In the genomic region with DNA sequence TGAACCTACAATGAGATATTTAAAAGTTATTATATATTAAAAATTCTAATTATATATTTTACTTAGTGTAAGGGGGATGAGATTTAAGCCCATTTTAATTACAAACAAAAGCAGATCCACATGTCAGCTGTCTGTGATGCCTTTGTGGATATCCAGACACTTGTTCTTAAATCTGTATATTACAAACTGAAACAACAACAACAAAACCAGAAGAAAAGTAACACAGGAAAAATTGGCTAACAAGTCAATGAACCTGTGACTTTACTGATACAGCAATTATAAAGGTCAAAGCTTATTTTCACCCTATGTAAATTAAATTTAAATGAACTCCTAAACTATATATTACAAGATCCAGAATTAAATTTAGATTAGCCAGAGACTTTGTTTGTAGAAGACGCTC, we compare ENCODE assay signal across 40 cellular contexts.
"Had no signal": no experiment of that assay in that cellular context is flagged by ENCODE, and none has a peak within 500 bp of the region (broad histone marks: within the 10 kb centered on the region; RNA-seq: fewer than 3 reads in every experiment).

No MANE protein-coding gene starts in this region.

- H3K4me3 Mint-ChIP-seq: activated naive CD4-positive, alpha-beta T cell treated with anti-CD3 and anti-CD28 coated beads for 36 hours; activated naive CD4-positive, alpha-beta T cell treated with anti-CD3 and anti-CD28 coated beads, Interleukin-2, amount 10 ng/mL, durations not matched to agents 7 days and 5 days; activated naive CD4-positive, alpha-beta T cell treated with anti-CD3 and anti-CD28 coated beads, Interleukin-2, amount 50 U/mL, for 24 hours; activated naive CD8-positive, alpha-beta T cell; activated naive CD8-positive, alpha-beta T cell treated with anti-CD3 and anti-CD28 coated beads for 36 hours; activated naive CD8-positive, alpha-beta T cell treated with anti-CD3 and anti-CD28 coated beads, Interleukin-2, amount 10 ng/mL, durations not matched to agents 7 days and 5 days; activated naive CD8-positive, alpha-beta T cell treated with anti-CD3 and anti-CD28 coated beads, Interleukin-2, amount 50 U/mL, for 24 hours; activated T-cell treated with anti-CD3 and anti-CD28 coated beads, Interleukin-2, amount 50 U/mL, for 24 hours; activated T-cell treated with anti-CD3 and anti-CD28 coated beads, Interleukin-2, amount 50 U/mL, for 4 hours; activated T-cell treated with anti-CD3 and anti-CD28 coated beads, Interleukin-2, amount 50 U/mL, for 72 hours; activated T-helper 1 cell treated with anti-CD3 and anti-CD28 coated beads, Interleukin-12 subunit alpha, Interleukin-12 subunit beta, Interleukin-2, Interleukin-4 antibody, amounts not matched to agents 30 ng/mL and 10 ng/mL and 1 ng/mL, durations not matched to agents 14 hours and 24 hours and 36 hours; activated T-helper 17 cell treated with anti-CD3 and anti-CD28 coated beads, Interleukin-2, amount 50 U/mL, for 72 hours; brain; central memory CD8-positive, alpha-beta T cell had no signal

- H3K27ac Mint-ChIP-seq: activated naive CD4-positive, alpha-beta T cell treated with anti-CD3 and anti-CD28 coated beads for 36 hours; activated naive CD4-positive, alpha-beta T cell treated with anti-CD3 and anti-CD28 coated beads, Interleukin-2, amount 10 ng/mL, durations not matched to agents 7 days and 5 days; activated naive CD4-positive, alpha-beta T cell treated with anti-CD3 and anti-CD28 coated beads, Interleukin-2, amount 50 U/mL, for 24 hours; activated naive CD4-positive, alpha-beta T cell treated with anti-CD3 and anti-CD28 coated beads, Interleukin-2, amount 50 U/mL, for 72 hours; activated naive CD8-positive, alpha-beta T cell; activated naive CD8-positive, alpha-beta T cell treated with anti-CD3 and anti-CD28 coated beads for 36 hours; activated naive CD8-positive, alpha-beta T cell treated with anti-CD3 and anti-CD28 coated beads, Interleukin-2, amount 10 ng/mL, durations not matched to agents 7 days and 5 days; activated naive CD8-positive, alpha-beta T cell treated with anti-CD3 and anti-CD28 coated beads, Interleukin-2, amount 50 U/mL, for 24 hours; activated T-cell treated with anti-CD3 and anti-CD28 coated beads, Interleukin-2, amount 50 U/mL, for 24 hours; activated T-cell treated with anti-CD3 and anti-CD28 coated beads, Interleukin-2, amount 50 U/mL, for 72 hours; activated T-helper 1 cell treated with anti-CD3 and anti-CD28 coated beads, Interleukin-12 subunit alpha, Interleukin-12 subunit beta, Interleukin-2, Interleukin-4 antibody, amounts not matched to agents 30 ng/mL and 10 ng/mL and 1 ng/mL, durations not matched to agents 14 hours and 24 hours and 36 hours; activated T-helper 17 cell treated with anti-CD3 and anti-CD28 coated beads, Interleukin-2, amount 50 U/mL, for 72 hours; activated T-helper 2 cell treated with anti-CD3 and anti-CD28 coated beads, Interferon-gamma antibody, Interleukin-2, Interleukin-4, amounts not matched to agents 10 μg/mL and 5 μg/mL and 100 μg/mL, durations not matched to agents 14 hours and 24 hours and 36 hours; brain had no signal

- H3K4me1 ChIP-seq: adrenal gland, ascending aorta had no signal

- H3K4me3 ChIP-seq: adrenal gland, ascending aorta, body of pancreas, cardiac muscle cell had no signal

- H3K27me3 Mint-ChIP-seq: activated naive CD4-positive, alpha-beta T cell treated with anti-CD3 and anti-CD28 coated beads, Interleukin-2, amount 10 ng/mL, durations not matched to agents 7 days and 5 days; activated naive CD4-positive, alpha-beta T cell treated with anti-CD3 and anti-CD28 coated beads, Interleukin-2, amount 50 U/mL, for 24 hours; activated naive CD8-positive, alpha-beta T cell; activated naive CD8-positive, alpha-beta T cell treated with anti-CD3 and anti-CD28 coated beads for 36 hours; activated naive CD8-positive, alpha-beta T cell treated with anti-CD3 and anti-CD28 coated beads, Interleukin-2, amount 10 ng/mL, durations not matched to agents 7 days and 5 days; activated naive CD8-positive, alpha-beta T cell treated with anti-CD3 and anti-CD28 coated beads, Interleukin-2, amount 50 U/mL, for 24 hours; activated T-cell treated with anti-CD3 and anti-CD28 coated beads, Interleukin-2, amount 50 U/mL, for 24 hours; activated T-helper 17 cell treated with anti-CD3 and anti-CD28 coated beads, Interleukin-2, amount 50 U/mL, for 72 hours; brain; central memory CD8-positive, alpha-beta T cell had no signal

- FAIRE-seq: astrocyte, bronchial epithelial cell had no signal

- H3K9me3 ChIP-seq: adrenal gland, body of pancreas had no signal

- DNase-seq: activated effector memory CD4-positive, alpha-beta T cell treated with anti-CD3 and anti-CD28 coated beads, Interleukin-2, amount 50 U/mL, for 16 hours; activated effector memory CD4-positive, alpha-beta T cell treated with Interleukin-2 at 50 U/mL for 16 hours; activated gamma-delta T cell; activated gamma-delta T cell treated with Interleukin-2 at 50 U/mL for 16 hours; activated naive CD4-positive, alpha-beta T cell; activated naive CD4-positive, alpha-beta T cell treated with anti-CD3 and anti-CD28 coated beads for 36 hours; activated naive CD4-positive, alpha-beta T cell treated with anti-CD3 and anti-CD28 coated beads, Interleukin-2, amount 10 ng/mL, durations not matched to agents 7 days and 5 days; activated naive CD4-positive, alpha-beta T cell treated with anti-CD3 and anti-CD28 coated beads, Interleukin-2, amount 50 U/mL, for 16 hours; activated naive CD4-positive, alpha-beta T cell treated with Interleukin-2 at 50 U/mL for 16 hours; activated naive CD8-positive, alpha-beta T cell treated with anti-CD3 and anti-CD28 coated beads for 36 hours; activated naive CD8-positive, alpha-beta T cell treated with anti-CD3 and anti-CD28 coated beads, Interleukin-2, amount 10 ng/mL, durations not matched to agents 7 days and 5 days; activated naive CD8-positive, alpha-beta T cell treated with anti-CD3 and anti-CD28 coated beads, Interleukin-2, amount 50 U/mL, for 24 hours; activated T-cell treated with anti-CD3 and anti-CD28 coated beads for 4 hours; activated T-cell treated with anti-CD3 and anti-CD28 coated beads, Interleukin-2, amount 50 U/mL, for 1 hour; activated T-cell treated with anti-CD3 and anti-CD28 coated beads, Interleukin-2, amount 50 U/mL, for 24 hours; activated T-cell treated with anti-CD3 and anti-CD28 coated beads, Interleukin-2, amount 50 U/mL, for 4 hours; activated T-cell treated with anti-CD3 and anti-CD28 coated beads, Interleukin-2, amount 50 U/mL, for 48 hours; activated T-cell treated with anti-CD3 and anti-CD28 coated beads, Interleukin-2, amount 50 U/mL, for 72 hours; adrenal gland; amniotic stem cell; amygdala; anterior cingulate cortex; aorta; body of pancreas; brain microvascular endothelial cell; caudate nucleus; central memory CD4-positive, alpha-beta T cell; cerebellar nuclear complex had no signal

- ATAC-seq: activated naive CD4-positive, alpha-beta T cell treated with anti-CD3 and anti-CD28 coated beads, Interleukin-2, amount 50 U/mL, for 72 hours; activated naive CD8-positive, alpha-beta T cell treated with anti-CD3 and anti-CD28 coated beads, Interleukin-2, amount 50 U/mL, for 24 hours; activated T-cell treated with anti-CD3 and anti-CD28 coated beads, Interleukin-2, amount 50 U/mL, for 4 hours; activated T-cell treated with anti-CD3 and anti-CD28 coated beads, Interleukin-2, amount 50 U/mL, for 72 hours; activated T-helper 17 cell treated with anti-CD3 and anti-CD28 coated beads, Interleukin-2, amount 50 U/mL, for 72 hours; body of pancreas had no signal

- H3K9me3 Mint-ChIP-seq: activated naive CD4-positive, alpha-beta T cell treated with anti-CD3 and anti-CD28 coated beads, Interleukin-2, amount 10 ng/mL, durations not matched to agents 7 days and 5 days; activated naive CD8-positive, alpha-beta T cell treated with anti-CD3 and anti-CD28 coated beads, Interleukin-2, amount 10 ng/mL, durations not matched to agents 7 days and 5 days; activated T-cell treated with anti-CD3 and anti-CD28 coated beads, Interleukin-2, amount 50 U/mL, for 24 hours; activated T-cell treated with anti-CD3 and anti-CD28 coated beads, Interleukin-2, amount 50 U/mL, for 4 hours; activated T-helper 1 cell treated with anti-CD3 and anti-CD28 coated beads, Interleukin-12 subunit alpha, Interleukin-12 subunit beta, Interleukin-2, Interleukin-4 antibody, amounts not matched to agents 30 ng/mL and 10 ng/mL and 1 ng/mL, durations not matched to agents 14 hours and 24 hours and 36 hours; activated T-helper 17 cell treated with anti-CD3 and anti-CD28 coated beads, Interleukin-2, amount 50 U/mL, for 72 hours; central memory CD8-positive, alpha-beta T cell had no signal

- H3K27ac ChIP-seq: adrenal gland, ascending aorta, body of pancreas, brain microvascular endothelial cell, cardiac muscle cell had no signal

- H3K27me3 ChIP-seq: adrenal gland, ascending aorta, body of pancreas, brain microvascular endothelial cell, cardiac muscle cell had no signal

- H3K36me3 ChIP-seq: adrenal gland, ascending aorta, brain microvascular endothelial cell, cardiac muscle cell had no signal
